In the genomic region with DNA sequence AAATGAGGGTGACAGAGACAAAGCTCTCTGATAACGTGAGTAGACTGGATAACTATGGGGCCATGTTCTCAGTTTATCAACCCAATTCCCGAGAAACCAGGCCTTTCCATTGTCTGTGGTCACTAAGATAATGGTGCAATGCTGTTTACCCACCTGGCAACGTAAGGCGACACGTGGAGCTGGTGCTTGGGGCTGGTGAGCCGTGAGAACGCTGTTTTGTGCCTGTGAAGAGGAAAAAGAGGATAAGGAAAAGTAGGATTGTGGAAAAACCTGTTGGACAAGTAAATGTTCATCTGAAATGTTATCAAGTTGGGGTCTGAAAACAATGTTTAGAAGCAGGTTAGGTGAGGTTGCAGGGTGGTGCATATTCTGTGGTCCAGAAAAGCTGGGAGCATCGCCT, we compare ENCODE assay signal across 26 cellular contexts.
DNase-seq lines count a peak whose midpoint lies in the region; ATAC-seq and TF ChIP-seq lines count a peak whose summit lies in the region.
"Had no signal": no experiment of that assay in that cellular context is flagged by ENCODE, and none has a peak within 500 bp of the region (broad histone marks: within the 10 kb centered on the region; RNA-seq: fewer than 3 reads in every experiment).

No MANE protein-coding gene starts in this region.

- no peak overlapping the region for H3K27ac ChIP-seq in psoas muscle
- H3K27ac ChIP-seq: C4-2B, Peyer's patch, prostate gland, SJCRH30 had no signal

- H3K4me1 Mint-ChIP-seq in activated T-cell treated with anti-CD3 and anti-CD28 coated beads, Interleukin-2, amount 50 U/mL, for 4 hours (ENCODE audit: low read depth): no peaks in the 10 kb centered on the region
- H3K4me1 Mint-ChIP-seq: activated CD4-positive, alpha-beta T cell treated with anti-CD3 and anti-CD28 coated beads for 36 hours; T-cell had no signal

- no peaks in the 10 kb centered on the region for H3K27me3 ChIP-seq in psoas muscle (ENCODE audit: insufficient read depth in 3 of 3, low read length in 2 of 3)
- H3K27me3 ChIP-seq: Peyer's patch, SJCRH30 had no signal

- H3K36me3 Mint-ChIP-seq in activated T-cell treated with anti-CD3 and anti-CD28 coated beads, Interleukin-2, amount 50 U/mL, for 4 hours (ENCODE audit: insufficient read depth): no peaks in the 10 kb centered on the region
- H3K36me3 Mint-ChIP-seq: activated naive CD4-positive, alpha-beta T cell treated with anti-CD3 and anti-CD28 coated beads, Interleukin-2, amount 50 U/mL, for 72 hours; T-cell had no signal

- H3K4me3 Mint-ChIP-seq in activated T-cell treated with anti-CD3 and anti-CD28 coated beads, Interleukin-2, amount 50 U/mL, for 4 hours: no peak overlapping the region
- H3K4me3 Mint-ChIP-seq: activated CD4-positive, alpha-beta T cell treated with anti-CD3 and anti-CD28 coated beads for 36 hours; neural crest cell; T-cell had no signal

- no peaks in the 10 kb centered on the region for H3K9me3 ChIP-seq in psoas muscle
- H3K9me3 ChIP-seq: mucosa of descending colon, Peyer's patch, prostate gland, SJCRH30 had no signal

- TF ChIP-seq CTCF in psoas muscle (IDR thresholded peaks at IDR 0.05): no peak

- no peak overlapping the region for H3K4me3 ChIP-seq in psoas muscle
- H3K4me3 ChIP-seq: mucosa of descending colon, Peyer's patch, prostate gland, SJCRH30 had no signal

- no peaks in the 10 kb centered on the region for H3K9me3 Mint-ChIP-seq in activated T-cell treated with anti-CD3 and anti-CD28 coated beads, Interleukin-2, amount 50 U/mL, for 4 hours

- no peaks in the 10 kb centered on the region for H3K27me3 Mint-ChIP-seq in activated T-cell treated with anti-CD3 and anti-CD28 coated beads, Interleukin-2, amount 50 U/mL, for 4 hours (ENCODE audit: low read depth)
- H3K27me3 Mint-ChIP-seq: activated CD4-positive, alpha-beta T cell treated with anti-CD3 and anti-CD28 coated beads for 36 hours had no signal

- no peaks in the 10 kb centered on the region for H3K36me3 ChIP-seq in psoas muscle (ENCODE audit: insufficient read depth in 1 of 2, low read depth in 1 of 2)
- H3K36me3 ChIP-seq: Peyer's patch, prostate gland, SJCRH30 had no signal

- no peaks in the 10 kb centered on the region for H3K4me1 ChIP-seq in psoas muscle
- H3K4me1 ChIP-seq: Peyer's patch, prostate gland, SJCRH30 had no signal

- peak; percentile 94 for DNase-seq in DMS153 (lab: John Stamatoyannopoulos, UW)
- DNase-seq in NCI-H1048 (lab: John Stamatoyannopoulos, UW): peak; percentile 44
- DNase-seq in NCI-H748 treated with DMSO at 0.1 percent for 48 hours (lab: John Stamatoyannopoulos, UW): peak; percentile 88
- DNase-seq in left kidney (ENCODE audit: low read depth, low spot score): peak; percentile 55
- no peak for DNase-seq in activated naive CD4-positive, alpha-beta T cell treated with Interleukin-2 at 50 U/mL for 16 hours
- DNase-seq in activated T-cell treated with anti-CD3 and anti-CD28 coated beads, Interleukin-2, amount 50 U/mL, for 4 hours: no peak
- DNase-seq in psoas muscle: no peak
- DNase-seq: activated CD4-positive, alpha-beta T cell treated with anti-CD3 and anti-CD28 coated beads for 36 hours; aorta; central memory CD4-positive, alpha-beta T cell; GF-D8; head of caudate nucleus; Karpas-422; left ventricle myocardium superior; mucosa of descending colon; MV-4-11; NCI-H2171 treated with DMSO at 0.1 percent for 48 hours; Peyer's patch; SJCRH30; T-cell had no signal

- intact Hi-C loops in psoas muscle (cut with DNase I): no loop called here

- ATAC-seq in activated T-cell treated with anti-CD3 and anti-CD28 coated beads, Interleukin-2, amount 50 U/mL, for 4 hours: no peak
- ATAC-seq in HG03469 (IDR thresholded peaks at IDR 0.05; ENCODE audit: unreplicated experiment) (no peak), psoas muscle (no peak)
- ATAC-seq: activated CD4-positive, alpha-beta T cell treated with anti-CD3 and anti-CD28 coated beads for 36 hours; activated naive CD4-positive, alpha-beta T cell treated with anti-CD3 and anti-CD28 coated beads, Interleukin-2, amount 50 U/mL, for 72 hours; HCT116; left ventricle myocardium superior; mucosa of descending colon; T-cell had no signal

- 82 to 87% (median 83%) methylated on average over 8 of the region's 8 CpGs for WGBS in psoas muscle, 3 donors

Comparison
In these comparisons a context has a peak if more than half of its experiments do, and no peak if none do; other contexts are left out.
1. DNase-seq: peak in DMS153 (single experiment), NCI-H1048 (single experiment), NCI-H748 treated with DMSO at 0.1 percent for 48 hours (single experiment) and left kidney (single experiment); none in activated naive CD4-positive, alpha-beta T cell treated with Interleukin-2 at 50 U/mL for 16 hours (single experiment), activated T-cell treated with anti-CD3 and anti-CD28 coated beads, Interleukin-2, amount 50 U/mL, for 4 hours (single experiment) and psoas muscle (0 of 2).